ENCODE assay signal across 1 cellular context in the genomic region with DNA sequence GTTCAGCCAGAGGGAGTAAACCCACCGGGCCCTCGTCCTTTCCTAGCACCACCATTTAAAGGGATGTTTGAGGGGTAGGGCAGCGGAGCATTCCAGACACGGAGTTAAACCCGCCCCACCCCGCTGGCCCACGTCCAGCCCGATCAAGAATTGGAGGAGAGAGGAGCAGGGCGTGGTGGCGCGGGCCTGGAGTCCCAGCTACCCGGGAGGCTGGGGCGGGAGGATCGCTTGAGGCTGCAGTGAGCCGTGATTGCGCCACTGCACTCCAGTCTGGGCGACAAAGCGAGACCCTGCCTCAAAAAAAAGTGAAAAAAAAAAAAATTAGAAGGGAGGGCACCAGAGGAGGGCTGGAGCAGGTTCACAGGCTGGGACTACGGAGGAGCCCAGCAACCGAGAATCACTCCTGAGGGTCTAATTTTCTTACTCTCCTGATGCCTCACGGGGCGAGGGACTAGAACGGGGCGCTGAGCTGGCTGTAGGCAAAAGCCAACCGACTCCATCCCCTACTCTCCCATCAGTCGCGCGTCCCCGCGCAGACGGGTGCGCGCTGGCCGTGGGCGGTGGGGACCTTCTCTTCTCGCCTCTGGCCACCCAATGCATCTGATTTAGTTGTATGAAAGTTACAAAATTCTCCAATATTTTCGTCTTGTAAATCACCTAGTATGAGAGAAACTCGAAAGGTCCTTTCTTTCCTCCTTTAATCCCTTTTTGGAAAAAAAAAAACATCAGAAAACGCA.
TF ChIP-seq lines count a peak whose summit lies in the region.

No MANE protein-coding gene starts in this region.

TF ChIP-seq in K562, 482 proteins besides CTCF, POLR2A, EP300 and RAD21 (continues in another document):
- TF ChIP-seq SUPT5H (IDR thresholded peaks at IDR 0.05) (peak; percentile 58), ZFP30 (CRISPR knock-in tag; IDR thresholded peaks at IDR 0.05; ENCODE audit: borderline replicate concordance) (no peak), ATF1 (CRISPR knock-in tag; IDR thresholded peaks at IDR 0.05) (no peak), ATF1 (tag; IDR thresholded peaks at IDR 0.05) (peak; percentile 38), CAMTA2 (CRISPR knock-in tag; conservative IDR thresholded peaks at IDR 0.05) (0 out of 2 replicates have a peak, but pooled peaks have one; percentile 10), RFX1 (IDR thresholded peaks at IDR 0.05) (no peak), ZNF696 (CRISPR knock-in tag; conservative IDR thresholded peaks at IDR 0.05) (no peak), DPF2 (IDR thresholded peaks at IDR 0.05) (no peak), ZNF134 (CRISPR knock-in tag; conservative IDR thresholded peaks at IDR 0.05) (peak; percentile 70), NCOA4 (IDR thresholded peaks at IDR 0.05; ENCODE audit: partially characterized antibody) (no peak), L3MBTL2 (IDR thresholded peaks at IDR 0.05) (no peak), ZNF780A (CRISPR knock-in tag; IDR thresholded peaks at IDR 0.05) (no peak), ZFP36 (IDR thresholded peaks at IDR 0.05; ENCODE audit: low read depth, low read length, partially characterized antibody) (peak; percentile 60), POLR2AphosphoS5 (IDR thresholded peaks at IDR 0.05; ENCODE audit: control insufficient read depth, insufficient read depth, low read depth, low read length) (no peak), EWSR1 (IDR thresholded peaks at IDR 0.05; ENCODE audit: borderline replicate concordance, low read depth, partially characterized antibody) (no peak), SMARCE1 (IDR thresholded peaks at IDR 0.05) (no peak), NR4A1 (CRISPR knock-in tag; IDR thresholded peaks at IDR 0.05) (no peak), NR4A1 (tag; IDR thresholded peaks at IDR 0.05) (peak; percentile 65; the same call in 1 of the 2 replicates), SREBF2 (CRISPR knock-in tag; IDR thresholded peaks at IDR 0.05) (peak; percentile 80; the same call in 1 of the 2 replicates), ELF2 (CRISPR knock-in tag; IDR thresholded peaks at IDR 0.05) (0 out of 2 replicates have a peak, but pooled peaks have one; percentile 22), RBFOX2 (IDR thresholded peaks at IDR 0.05; ENCODE audit: low read depth, low read length) (peak; percentile 83), SIN3A (IDR thresholded peaks at IDR 0.05; ENCODE audit: borderline replicate concordance in 2 of 2, control insufficient read depth in 1 of 2, low read depth in 2 of 2, low read length in 2 of 2) (peak in 1 of 2 experiments; percentile 40; a peak in 2 of 4 replicates)
- TF ChIP-seq, protein P1, sequence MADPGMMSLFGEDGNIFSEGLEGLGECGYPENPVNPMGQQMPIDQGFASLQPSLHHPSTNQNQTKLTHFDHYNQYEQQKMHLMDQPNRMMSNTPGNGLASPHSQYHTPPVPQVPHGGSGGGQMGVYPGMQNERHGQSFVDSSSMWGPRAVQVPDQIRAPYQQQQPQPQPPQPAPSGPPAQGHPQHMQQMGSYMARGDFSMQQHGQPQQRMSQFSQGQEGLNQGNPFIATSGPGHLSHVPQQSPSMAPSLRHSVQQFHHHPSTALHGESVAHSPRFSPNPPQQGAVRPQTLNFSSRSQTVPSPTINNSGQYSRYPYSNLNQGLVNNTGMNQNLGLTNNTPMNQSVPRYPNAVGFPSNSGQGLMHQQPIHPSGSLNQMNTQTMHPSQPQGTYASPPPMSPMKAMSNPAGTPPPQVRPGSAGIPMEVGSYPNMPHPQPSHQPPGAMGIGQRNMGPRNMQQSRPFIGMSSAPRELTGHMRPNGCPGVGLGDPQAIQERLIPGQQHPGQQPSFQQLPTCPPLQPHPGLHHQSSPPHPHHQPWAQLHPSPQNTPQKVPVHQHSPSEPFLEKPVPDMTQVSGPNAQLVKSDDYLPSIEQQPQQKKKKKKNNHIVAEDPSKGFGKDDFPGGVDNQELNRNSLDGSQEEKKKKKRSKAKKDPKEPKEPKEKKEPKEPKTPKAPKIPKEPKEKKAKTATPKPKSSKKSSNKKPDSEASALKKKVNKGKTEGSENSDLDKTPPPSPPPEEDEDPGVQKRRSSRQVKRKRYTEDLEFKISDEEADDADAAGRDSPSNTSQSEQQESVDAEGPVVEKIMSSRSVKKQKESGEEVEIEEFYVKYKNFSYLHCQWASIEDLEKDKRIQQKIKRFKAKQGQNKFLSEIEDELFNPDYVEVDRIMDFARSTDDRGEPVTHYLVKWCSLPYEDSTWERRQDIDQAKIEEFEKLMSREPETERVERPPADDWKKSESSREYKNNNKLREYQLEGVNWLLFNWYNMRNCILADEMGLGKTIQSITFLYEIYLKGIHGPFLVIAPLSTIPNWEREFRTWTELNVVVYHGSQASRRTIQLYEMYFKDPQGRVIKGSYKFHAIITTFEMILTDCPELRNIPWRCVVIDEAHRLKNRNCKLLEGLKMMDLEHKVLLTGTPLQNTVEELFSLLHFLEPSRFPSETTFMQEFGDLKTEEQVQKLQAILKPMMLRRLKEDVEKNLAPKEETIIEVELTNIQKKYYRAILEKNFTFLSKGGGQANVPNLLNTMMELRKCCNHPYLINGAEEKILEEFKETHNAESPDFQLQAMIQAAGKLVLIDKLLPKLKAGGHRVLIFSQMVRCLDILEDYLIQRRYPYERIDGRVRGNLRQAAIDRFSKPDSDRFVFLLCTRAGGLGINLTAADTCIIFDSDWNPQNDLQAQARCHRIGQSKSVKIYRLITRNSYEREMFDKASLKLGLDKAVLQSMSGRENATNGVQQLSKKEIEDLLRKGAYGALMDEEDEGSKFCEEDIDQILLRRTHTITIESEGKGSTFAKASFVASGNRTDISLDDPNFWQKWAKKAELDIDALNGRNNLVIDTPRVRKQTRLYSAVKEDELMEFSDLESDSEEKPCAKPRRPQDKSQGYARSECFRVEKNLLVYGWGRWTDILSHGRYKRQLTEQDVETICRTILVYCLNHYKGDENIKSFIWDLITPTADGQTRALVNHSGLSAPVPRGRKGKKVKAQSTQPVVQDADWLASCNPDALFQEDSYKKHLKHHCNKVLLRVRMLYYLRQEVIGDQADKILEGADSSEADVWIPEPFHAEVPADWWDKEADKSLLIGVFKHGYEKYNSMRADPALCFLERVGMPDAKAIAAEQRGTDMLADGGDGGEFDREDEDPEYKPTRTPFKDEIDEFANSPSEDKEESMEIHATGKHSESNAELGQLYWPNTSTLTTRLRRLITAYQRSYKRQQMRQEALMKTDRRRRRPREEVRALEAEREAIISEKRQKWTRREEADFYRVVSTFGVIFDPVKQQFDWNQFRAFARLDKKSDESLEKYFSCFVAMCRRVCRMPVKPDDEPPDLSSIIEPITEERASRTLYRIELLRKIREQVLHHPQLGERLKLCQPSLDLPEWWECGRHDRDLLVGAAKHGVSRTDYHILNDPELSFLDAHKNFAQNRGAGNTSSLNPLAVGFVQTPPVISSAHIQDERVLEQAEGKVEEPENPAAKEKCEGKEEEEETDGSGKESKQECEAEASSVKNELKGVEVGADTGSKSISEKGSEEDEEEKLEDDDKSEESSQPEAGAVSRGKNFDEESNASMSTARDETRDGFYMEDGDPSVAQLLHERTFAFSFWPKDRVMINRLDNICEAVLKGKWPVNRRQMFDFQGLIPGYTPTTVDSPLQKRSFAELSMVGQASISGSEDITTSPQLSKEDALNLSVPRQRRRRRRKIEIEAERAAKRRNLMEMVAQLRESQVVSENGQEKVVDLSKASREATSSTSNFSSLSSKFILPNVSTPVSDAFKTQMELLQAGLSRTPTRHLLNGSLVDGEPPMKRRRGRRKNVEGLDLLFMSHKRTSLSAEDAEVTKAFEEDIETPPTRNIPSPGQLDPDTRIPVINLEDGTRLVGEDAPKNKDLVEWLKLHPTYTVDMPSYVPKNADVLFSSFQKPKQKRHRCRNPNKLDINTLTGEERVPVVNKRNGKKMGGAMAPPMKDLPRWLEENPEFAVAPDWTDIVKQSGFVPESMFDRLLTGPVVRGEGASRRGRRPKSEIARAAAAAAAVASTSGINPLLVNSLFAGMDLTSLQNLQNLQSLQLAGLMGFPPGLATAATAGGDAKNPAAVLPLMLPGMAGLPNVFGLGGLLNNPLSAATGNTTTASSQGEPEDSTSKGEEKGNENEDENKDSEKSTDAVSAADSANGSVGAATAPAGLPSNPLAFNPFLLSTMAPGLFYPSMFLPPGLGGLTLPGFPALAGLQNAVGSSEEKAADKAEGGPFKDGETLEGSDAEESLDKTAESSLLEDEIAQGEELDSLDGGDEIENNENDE (IDR thresholded peaks at IDR 0.05; ENCODE audit: low read depth, low read length) = no peak
- TF ChIP-seq, protein P2, sequence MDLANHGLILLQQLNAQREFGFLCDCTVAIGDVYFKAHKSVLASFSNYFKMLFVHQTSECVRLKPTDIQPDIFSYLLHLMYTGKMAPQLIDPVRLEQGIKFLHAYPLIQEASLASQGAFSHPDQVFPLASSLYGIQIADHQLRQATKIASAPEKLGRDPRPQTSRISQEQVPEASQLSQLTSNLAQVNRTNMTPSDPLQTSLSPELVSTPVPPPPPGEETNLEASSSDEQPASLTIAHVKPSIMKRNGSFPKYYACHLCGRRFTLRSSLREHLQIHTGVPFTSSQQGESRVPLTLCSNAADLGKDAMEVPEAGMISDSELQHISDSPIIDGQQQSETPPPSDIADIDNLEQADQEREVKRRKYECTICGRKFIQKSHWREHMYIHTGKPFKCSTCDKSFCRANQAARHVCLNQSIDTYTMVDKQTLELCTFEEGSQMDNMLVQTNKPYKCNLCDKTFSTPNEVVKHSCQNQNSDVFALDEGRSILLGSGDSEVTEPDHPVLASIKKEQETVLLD (IDR thresholded peaks at IDR 0.05) = 0 out of 2 replicates have a peak, but pooled peaks have one; percentile 13
- TF ChIP-seq, protein P3, sequence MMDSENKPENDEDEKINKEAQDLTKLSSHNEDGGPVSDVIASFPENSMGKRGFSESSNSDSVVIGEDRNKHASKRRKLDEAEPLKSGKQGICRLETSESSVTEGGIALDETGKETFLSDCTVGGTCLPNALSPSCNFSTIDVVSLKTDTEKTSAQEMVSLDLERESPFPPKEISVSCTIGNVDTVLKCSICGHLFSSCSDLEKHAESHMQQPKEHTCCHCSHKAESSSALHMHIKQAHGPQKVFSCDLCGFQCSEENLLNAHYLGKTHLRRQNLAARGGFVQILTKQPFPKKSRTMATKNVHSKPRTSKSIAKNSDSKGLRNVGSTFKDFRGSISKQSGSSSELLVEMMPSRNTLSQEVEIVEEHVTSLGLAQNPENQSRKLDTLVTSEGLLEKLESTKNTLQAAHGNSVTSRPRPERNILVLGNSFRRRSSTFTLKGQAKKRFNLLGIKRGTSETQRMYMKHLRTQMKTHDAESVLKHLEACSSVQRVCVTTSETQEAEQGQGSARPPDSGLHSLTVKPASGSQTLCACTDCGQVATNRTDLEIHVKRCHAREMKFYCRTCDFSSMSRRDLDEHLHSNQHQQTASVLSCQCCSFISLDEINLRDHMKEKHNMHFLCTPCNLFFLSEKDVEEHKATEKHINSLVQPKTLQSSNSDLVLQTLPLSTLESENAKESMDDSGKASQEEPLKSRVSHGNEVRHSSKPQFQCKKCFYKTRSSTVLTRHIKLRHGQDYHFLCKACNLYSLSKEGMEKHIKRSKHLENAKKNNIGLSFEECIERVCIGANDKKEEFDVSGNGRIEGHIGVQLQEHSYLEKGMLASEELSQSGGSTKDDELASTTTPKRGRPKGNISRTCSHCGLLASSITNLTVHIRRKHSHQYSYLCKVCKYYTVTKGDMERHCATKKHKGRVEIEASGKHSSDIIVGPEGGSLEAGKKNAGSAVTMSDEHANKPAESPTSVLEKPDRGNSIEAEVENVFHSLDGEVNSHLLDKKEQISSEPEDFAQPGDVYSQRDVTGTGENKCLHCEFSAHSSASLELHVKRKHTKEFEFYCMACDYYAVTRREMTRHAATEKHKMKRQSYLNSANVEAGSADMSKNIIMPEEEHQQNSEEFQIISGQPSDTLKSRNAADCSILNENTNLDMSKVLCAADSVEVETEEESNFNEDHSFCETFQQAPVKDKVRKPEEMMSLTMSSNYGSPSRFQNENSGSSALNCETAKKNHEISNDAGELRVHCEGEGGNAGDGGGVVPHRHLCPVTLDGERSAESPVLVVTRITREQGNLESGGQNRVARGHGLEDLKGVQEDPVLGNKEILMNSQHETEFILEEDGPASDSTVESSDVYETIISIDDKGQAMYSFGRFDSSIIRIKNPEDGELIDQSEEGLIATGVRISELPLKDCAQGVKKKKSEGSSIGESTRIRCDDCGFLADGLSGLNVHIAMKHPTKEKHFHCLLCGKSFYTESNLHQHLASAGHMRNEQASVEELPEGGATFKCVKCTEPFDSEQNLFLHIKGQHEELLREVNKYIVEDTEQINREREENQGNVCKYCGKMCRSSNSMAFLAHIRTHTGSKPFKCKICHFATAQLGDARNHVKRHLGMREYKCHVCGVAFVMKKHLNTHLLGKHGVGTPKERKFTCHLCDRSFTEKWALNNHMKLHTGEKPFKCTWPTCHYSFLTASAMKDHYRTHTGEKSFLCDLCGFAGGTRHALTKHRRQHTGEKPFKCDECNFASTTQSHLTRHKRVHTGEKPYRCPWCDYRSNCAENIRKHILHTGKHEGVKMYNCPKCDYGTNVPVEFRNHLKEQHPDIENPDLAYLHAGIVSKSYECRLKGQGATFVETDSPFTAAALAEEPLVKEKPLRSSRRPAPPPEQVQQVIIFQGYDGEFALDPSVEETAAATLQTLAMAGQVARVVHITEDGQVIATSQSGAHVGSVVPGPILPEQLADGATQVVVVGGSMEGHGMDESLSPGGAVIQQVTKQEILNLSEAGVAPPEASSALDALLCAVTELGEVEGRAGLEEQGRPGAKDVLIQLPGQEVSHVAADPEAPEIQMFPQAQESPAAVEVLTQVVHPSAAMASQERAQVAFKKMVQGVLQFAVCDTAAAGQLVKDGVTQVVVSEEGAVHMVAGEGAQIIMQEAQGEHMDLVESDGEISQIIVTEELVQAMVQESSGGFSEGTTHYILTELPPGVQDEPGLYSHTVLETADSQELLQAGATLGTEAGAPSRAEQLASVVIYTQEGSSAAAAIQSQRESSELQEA (IDR thresholded peaks at IDR 0.05; ENCODE audit: low read depth) = peak; percentile 61
- TF ChIP-seq, protein P4, sequence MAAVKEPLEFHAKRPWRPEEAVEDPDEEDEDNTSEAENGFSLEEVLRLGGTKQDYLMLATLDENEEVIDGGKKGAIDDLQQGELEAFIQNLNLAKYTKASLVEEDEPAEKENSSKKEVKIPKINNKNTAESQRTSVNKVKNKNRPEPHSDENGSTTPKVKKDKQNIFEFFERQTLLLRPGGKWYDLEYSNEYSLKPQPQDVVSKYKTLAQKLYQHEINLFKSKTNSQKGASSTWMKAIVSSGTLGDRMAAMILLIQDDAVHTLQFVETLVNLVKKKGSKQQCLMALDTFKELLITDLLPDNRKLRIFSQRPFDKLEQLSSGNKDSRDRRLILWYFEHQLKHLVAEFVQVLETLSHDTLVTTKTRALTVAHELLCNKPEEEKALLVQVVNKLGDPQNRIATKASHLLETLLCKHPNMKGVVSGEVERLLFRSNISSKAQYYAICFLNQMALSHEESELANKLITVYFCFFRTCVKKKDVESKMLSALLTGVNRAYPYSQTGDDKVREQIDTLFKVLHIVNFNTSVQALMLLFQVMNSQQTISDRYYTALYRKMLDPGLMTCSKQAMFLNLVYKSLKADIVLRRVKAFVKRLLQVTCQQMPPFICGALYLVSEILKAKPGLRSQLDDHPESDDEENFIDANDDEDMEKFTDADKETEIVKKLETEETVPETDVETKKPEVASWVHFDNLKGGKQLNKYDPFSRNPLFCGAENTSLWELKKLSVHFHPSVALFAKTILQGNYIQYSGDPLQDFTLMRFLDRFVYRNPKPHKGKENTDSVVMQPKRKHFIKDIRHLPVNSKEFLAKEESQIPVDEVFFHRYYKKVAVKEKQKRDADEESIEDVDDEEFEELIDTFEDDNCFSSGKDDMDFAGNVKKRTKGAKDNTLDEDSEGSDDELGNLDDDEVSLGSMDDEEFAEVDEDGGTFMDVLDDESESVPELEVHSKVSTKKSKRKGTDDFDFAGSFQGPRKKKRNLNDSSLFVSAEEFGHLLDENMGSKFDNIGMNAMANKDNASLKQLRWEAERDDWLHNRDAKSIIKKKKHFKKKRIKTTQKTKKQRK (IDR thresholded peaks at IDR 0.05; ENCODE audit: borderline replicate concordance, low read depth, low read length) = no peak
